In the genomic region with DNA sequence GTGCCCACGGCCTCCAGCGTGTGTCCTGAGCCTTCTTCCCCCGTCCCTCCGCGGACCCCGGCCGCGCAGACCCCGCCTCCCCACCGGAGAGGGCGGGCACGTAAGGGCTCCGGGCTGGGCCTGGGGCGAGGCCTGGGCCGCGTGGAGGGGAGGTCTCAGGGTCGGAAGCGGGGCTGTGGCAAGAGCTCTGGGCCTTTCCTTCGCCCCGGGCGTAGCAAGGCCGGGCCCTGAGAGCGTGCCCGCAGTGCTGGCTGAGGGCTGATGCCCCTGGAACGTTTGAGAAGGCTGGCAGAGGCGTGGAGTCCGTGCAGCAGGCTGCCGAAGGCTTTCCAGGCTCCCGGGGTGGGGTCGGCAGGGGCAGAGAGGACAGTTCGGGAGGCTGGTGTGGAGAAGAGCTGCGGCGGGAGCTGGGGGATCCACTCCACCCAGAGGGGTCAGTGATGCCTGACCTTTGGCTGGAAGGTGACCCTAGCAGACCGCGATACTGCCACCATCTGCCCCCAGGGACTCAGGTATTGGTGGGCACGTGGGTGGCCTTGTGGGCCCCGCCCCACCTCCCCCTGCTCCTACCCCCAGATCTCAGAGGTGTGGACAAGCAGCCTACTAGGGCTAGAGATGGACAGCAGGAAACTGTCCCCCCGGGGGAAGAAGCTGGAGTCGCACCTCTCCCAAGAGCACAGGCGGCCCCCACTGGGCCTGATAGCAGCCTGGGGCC, we compare ENCODE assay signal across 8 cellular contexts. TPM values are rescaled to one million over a fixed set of nuclear protein-coding genes. Genes with fewer than 3 reads are reported as not detected.
DNase-seq lines count a peak whose midpoint lies in the region; ATAC-seq and TF ChIP-seq lines count a peak whose summit lies in the region.

No MANE protein-coding gene starts in this region.

- CTCF ChIA-PET in activated CD8-positive, alpha-beta memory T cell treated with anti-CD3 and anti-CD28 coated beads, Interleukin-2, amount 10 ng/mL, durations not matched to agents 7 days and 5 days (lab: Charles Lee) = interaction anchor here (1.0 to 3.1 kb wide), 6 partner anchors 15 to 82 kb away, joined by 3 to 17 read pairs (median 6); no protein-coding TSS in a partner anchor

- DNase-seq in activated CD8-positive, alpha-beta memory T cell treated with anti-CD3 and anti-CD28 coated beads, Interleukin-2, amount 10 ng/mL, durations not matched to agents 7 days and 5 days = peak; percentile 61
- DNase-seq in activated CD8-positive, alpha-beta memory T cell treated with anti-CD3 and anti-CD28 coated beads, Interleukin-2, amount 50 U/mL, for 48 hours = no peak
- DNase-seq in NCI-H2171 treated with DMSO at 0.1 percent for 48 hours (lab: John Stamatoyannopoulos, UW) = peak; percentile 88
- DNase-seq in adrenal gland = no peak
- DNase-seq in stimulated activated CD4-positive, alpha-beta T cell treated with anti-CD3 and anti-CD28 coated beads, Interleukin-2, amount 100 ng/mL, for 4 hours (ENCODE audit: low read depth) = peak; percentile 14

- H3K9me3 Mint-ChIP-seq in activated CD8-positive, alpha-beta memory T cell treated with anti-CD3 and anti-CD28 coated beads, Interleukin-2, amount 10 ng/mL, durations not matched to agents 7 days and 5 days (ENCODE audit: low read depth) = no peaks in the 10 kb centered on the region

- peak overlapping the region; percentile 88 for H3K27ac Mint-ChIP-seq in activated CD8-positive, alpha-beta memory T cell treated with anti-CD3 and anti-CD28 coated beads, Interleukin-2, amount 10 ng/mL, durations not matched to agents 7 days and 5 days

- intact Hi-C loops in adrenal gland (cut with DNase I) = no loop called here

- peak overlapping the region; percentile 65 for H3K9ac ChIP-seq in iPS-15b (ENCODE audit: low read depth, low read length)

- H3K4me3 Mint-ChIP-seq in activated CD8-positive, alpha-beta memory T cell treated with anti-CD3 and anti-CD28 coated beads, Interleukin-2, amount 10 ng/mL, durations not matched to agents 7 days and 5 days = peak overlapping the region; percentile 90

- H3K36me3 Mint-ChIP-seq in activated CD8-positive, alpha-beta memory T cell treated with anti-CD3 and anti-CD28 coated beads, Interleukin-2, amount 10 ng/mL, durations not matched to agents 7 days and 5 days = peaks cover 22% of the 10 kb centered on the region

- H3K4me1 ChIP-seq in adrenal gland (replicated peaks in 1 of 2) = peaks cover 17 to 19% of the 10 kb centered on the region in 2 donors
- H3K4me1 ChIP-seq in iPS-15b (ENCODE audit: control insufficient read depth, insufficient read depth, low read length) = no peaks in the 10 kb centered on the region

- peak; percentile 64 for ATAC-seq in activated CD8-positive, alpha-beta memory T cell treated with anti-CD3 and anti-CD28 coated beads, Interleukin-2, amount 10 ng/mL, durations not matched to agents 7 days and 5 days
- ATAC-seq in HG02678 (IDR thresholded peaks at IDR 0.05; ENCODE audit: unreplicated experiment) = peak; percentile 41
- no peak for ATAC-seq in GM18519 (IDR thresholded peaks at IDR 0.05; ENCODE audit: low FRiP score, unreplicated experiment)

- TF ChIP-seq CTCF in adrenal gland (IDR thresholded peaks at IDR 0.05) = no peak

- H3K4me3 ChIP-seq in adrenal gland = peak overlapping the region; percentile 17 to 87 (median 48)
- H3K4me3 ChIP-seq in iPS-15b (ENCODE audit: low read depth, low read length) = peak overlapping the region; percentile 45

- H3K27ac ChIP-seq in adrenal gland = peak overlapping the region in 4 of 5 donors; percentile 53 to 88 (median 76)

- no peaks in the 10 kb centered on the region for H3K9me3 ChIP-seq in adrenal gland (replicated peaks in 1 of 3)
- H3K9me3 ChIP-seq in iPS-15b (ENCODE audit: control insufficient read depth, insufficient read depth, low read length) = no peaks in the 10 kb centered on the region

- peaks cover 35% of the 10 kb centered on the region for H3K4me1 Mint-ChIP-seq in activated CD8-positive, alpha-beta memory T cell treated with anti-CD3 and anti-CD28 coated beads, Interleukin-2, amount 10 ng/mL, durations not matched to agents 7 days and 5 days

- no peaks in the 10 kb centered on the region for H3K27me3 ChIP-seq in adrenal gland
- no peaks in the 10 kb centered on the region for H3K27me3 ChIP-seq in iPS-15b (ENCODE audit: control insufficient read depth, insufficient read depth, low read length)

- no peak for TF ChIP-seq POLR2A in adrenal gland (IDR thresholded peaks at IDR 0.05)

- H3K27me3 Mint-ChIP-seq in activated CD8-positive, alpha-beta memory T cell treated with anti-CD3 and anti-CD28 coated beads, Interleukin-2, amount 10 ng/mL, durations not matched to agents 7 days and 5 days = no peaks in the 10 kb centered on the region

- no peaks in the 10 kb centered on the region for H3K36me3 ChIP-seq in adrenal gland (replicated peaks in 1 of 2)
- peaks cover 8% of the 10 kb centered on the region for H3K36me3 ChIP-seq in iPS-15b (ENCODE audit: control insufficient read depth, insufficient read depth, low read length)

- 24 to 61% (median 31%) methylated on average over 11 to 40 of the region's 40 CpGs for WGBS in adrenal gland, 4 donors

RNA-seq across cellular contexts. Expression of gene TEX22, which starts 0.5 kb away (rescaled TPM):
- total RNA-seq in activated CD8-positive, alpha-beta memory T cell treated with anti-CD3 and anti-CD28 coated beads, Interleukin-2, amount 10 ng/mL, durations not matched to agents 7 days and 5 days = 1 to 10 TPM; 3.4 to 3.7 TPM
- 1 to 10 TPM in 4 of 8 donors, under 1 TPM in 1, not detected in 3; 0.17 to 2.8 (median 1.2) TPM for total RNA-seq in adrenal gland
- under 1 TPM; 0.20 to 0.38 (median 0.24) TPM for polyA plus RNA-seq in adrenal gland

RNA-seq across cellular contexts. Expression of gene MTA1, which starts 20.7 kb away (rescaled TPM):
- total RNA-seq in activated CD8-positive, alpha-beta memory T cell treated with anti-CD3 and anti-CD28 coated beads, Interleukin-2, amount 10 ng/mL, durations not matched to agents 7 days and 5 days = 100 to 1,000 TPM; 134 to 141 TPM
- 100 to 1,000 TPM in 2 of 8 donors, 10 to 100 TPM in 6; 36.6 to 102 (median 59.5) TPM for total RNA-seq in adrenal gland
- polyA plus RNA-seq in adrenal gland = 100 to 1,000 TPM in 2 of 3 donors, 10 to 100 TPM in 1; 11.8 to 270 (median 142) TPM

Comparison
In these comparisons a context has a peak if more than half of its experiments do, and no peak if none do; other contexts are left out.
1. DNase-seq: peak in activated CD8-positive, alpha-beta memory T cell treated with anti-CD3 and anti-CD28 coated beads, Interleukin-2, amount 10 ng/mL, durations not matched to agents 7 days and 5 days (single experiment), NCI-H2171 treated with DMSO at 0.1 percent for 48 hours (single experiment) and stimulated activated CD4-positive, alpha-beta T cell treated with anti-CD3 and anti-CD28 coated beads, Interleukin-2, amount 100 ng/mL, for 4 hours (single experiment); none in activated CD8-positive, alpha-beta memory T cell treated with anti-CD3 and anti-CD28 coated beads, Interleukin-2, amount 50 U/mL, for 48 hours (single experiment) and adrenal gland (0 of 7).